Comparison of ENCODE assay signal across 8 cellular contexts in the genomic region with DNA sequence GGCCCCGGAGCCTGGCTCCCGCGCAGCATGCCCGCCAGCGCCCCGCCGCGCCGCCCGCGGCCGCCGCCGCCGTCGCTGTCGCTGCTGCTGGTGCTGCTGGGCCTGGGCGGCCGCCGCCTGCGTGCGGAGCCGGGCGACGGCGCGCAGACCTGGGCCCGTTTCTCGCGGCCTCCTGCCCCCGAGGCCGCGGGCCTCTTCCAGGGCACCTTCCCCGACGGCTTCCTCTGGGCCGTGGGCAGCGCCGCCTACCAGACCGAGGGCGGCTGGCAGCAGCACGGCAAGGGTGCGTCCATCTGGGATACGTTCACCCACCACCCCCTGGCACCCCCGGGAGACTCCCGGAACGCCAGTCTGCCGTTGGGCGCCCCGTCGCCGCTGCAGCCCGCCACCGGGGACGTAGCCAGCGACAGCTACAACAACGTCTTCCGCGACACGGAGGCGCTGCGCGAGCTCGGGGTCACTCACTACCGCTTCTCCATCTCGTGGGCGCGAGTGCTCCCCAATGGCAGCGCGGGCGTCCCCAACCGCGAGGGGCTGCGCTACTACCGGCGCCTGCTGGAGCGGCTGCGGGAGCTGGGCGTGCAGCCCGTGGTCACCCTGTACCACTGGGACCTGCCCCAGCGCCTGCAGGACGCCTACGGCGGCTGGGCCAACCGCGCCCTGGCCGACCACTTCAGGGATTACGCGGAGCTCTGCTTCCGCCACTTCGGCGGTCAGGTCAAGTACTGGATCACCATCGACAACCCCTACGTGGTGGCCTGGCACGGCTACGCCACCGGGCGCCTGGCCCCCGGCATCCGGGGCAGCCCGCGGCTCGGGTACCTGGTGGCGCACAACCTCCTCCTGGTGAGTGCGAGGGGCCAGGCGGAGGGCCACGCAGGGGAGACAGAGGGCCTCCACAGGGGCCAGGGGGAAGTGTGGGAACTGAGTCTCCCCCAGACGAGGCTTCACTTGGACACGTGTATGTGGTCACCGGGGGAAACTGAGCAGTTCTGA. TPM values are rescaled to one million over a fixed set of nuclear protein-coding genes. Genes with fewer than 3 reads are reported as not detected.
DNase-seq lines count a peak whose midpoint lies in the region; ATAC-seq and TF ChIP-seq lines count a peak whose summit lies in the region.

Gene KL (plus strand): TSS at position 10 of the 996 bp plus-strand sequence. CDS start 18 bp downstream, at position 28.

- peak; percentile 34 for ATAC-seq in HG03175 (IDR thresholded peaks at IDR 0.05; ENCODE audit: unreplicated experiment)
- no peak for ATAC-seq in GM21528 (IDR thresholded peaks at IDR 0.05; ENCODE audit: low FRiP score, unreplicated experiment)

- H3K4me3 Mint-ChIP-seq in activated naive CD8-positive, alpha-beta T cell treated with anti-CD3 and anti-CD28 coated beads for 36 hours: peak within 1 kb of the TSS; percentile 70

- TF ChIP-seq CTCF in sigmoid colon (IDR thresholded peaks at IDR 0.05): no peak

- H3K4me1 Mint-ChIP-seq in activated naive CD8-positive, alpha-beta T cell treated with anti-CD3 and anti-CD28 coated beads for 36 hours: peaks cover 13% of the 10 kb centered on the region

- no peaks in the 10 kb centered on the region for H3K9me3 Mint-ChIP-seq in activated naive CD8-positive, alpha-beta T cell treated with anti-CD3 and anti-CD28 coated beads for 36 hours

- H3K36me3 ChIP-seq in iPS DF 6.9 (ENCODE audit: control insufficient read depth, insufficient read depth, low read length): no peaks in the 10 kb centered on the region
- no peaks in the 10 kb centered on the region for H3K36me3 ChIP-seq in sigmoid colon

- peaks cover 78% of the 10 kb centered on the region for H3K27me3 Mint-ChIP-seq in activated naive CD8-positive, alpha-beta T cell treated with anti-CD3 and anti-CD28 coated beads for 36 hours

- DNase-seq in activated T-cell treated with anti-CD3 and anti-CD28 coated beads for 48 hours (ENCODE audit: low read depth) (peak; percentile 10), activated T-cell treated with anti-CD3 and anti-CD28 coated beads for 4 hours (no peak), iPS DF 6.9 (ENCODE audit: low read depth, low spot score) (no peak), sigmoid colon (peak; percentile 75)
- peak; percentile 27 for DNase-seq in activated naive CD8-positive, alpha-beta T cell treated with anti-CD3 and anti-CD28 coated beads for 36 hours
- DNase-seq in central memory CD4-positive, alpha-beta T cell: no peak

- no peak for TF ChIP-seq EP300 in sigmoid colon (IDR thresholded peaks at IDR 0.05)

- no peaks in the 10 kb centered on the region for H3K9me3 ChIP-seq in iPS DF 6.9 (ENCODE audit: control insufficient read depth, insufficient read depth, low read length)
- H3K9me3 ChIP-seq in sigmoid colon: no peaks in the 10 kb centered on the region

- no CpG with 5 or more reads among the region's 109 CpGs for WGBS in iPS DF 6.9 (ENCODE audit: insufficient coverage, insufficient read length)
- 3% methylated on average over 109 of the region's 109 CpGs for whole genome bisulfite sequencing in sigmoid colon, 2 donors

- no peak for TF ChIP-seq POLR2A in sigmoid colon (IDR thresholded peaks at IDR 0.05)

- no peaks in the 10 kb centered on the region for H3K36me3 Mint-ChIP-seq in activated naive CD8-positive, alpha-beta T cell treated with anti-CD3 and anti-CD28 coated beads for 36 hours

- H3K27me3 ChIP-seq in iPS DF 6.9 (ENCODE audit: control insufficient read depth, insufficient read depth, low read length) (peaks cover 23% of the 10 kb centered on the region), sigmoid colon (no peaks in the 10 kb centered on the region)

- peak within 1 kb of the TSS; percentile 22 for H3K27ac Mint-ChIP-seq in activated naive CD8-positive, alpha-beta T cell treated with anti-CD3 and anti-CD28 coated beads for 36 hours

- H3K4me3 ChIP-seq in iPS DF 6.9 (ENCODE audit: low read length): peak within 1 kb of the TSS; percentile 34; the same call in 1 of the 2 replicates
- H3K4me3 ChIP-seq in sigmoid colon: peak within 1 kb of the TSS; percentile 47 to 74 (median 62)

- H3K27ac ChIP-seq in iPS DF 6.9 (ENCODE audit: low read length) (no peak within 1 kb of the TSS), sigmoid colon (peak within 1 kb of the TSS; percentile 75 to 79 (median 77))

- intact Hi-C loops in sigmoid colon (cut with DNase I): loop anchor here (5.0 to 10.0 kb wide), 5 partner anchors 271 to 518 kb away; partner anchors contain the start of genes PDS5B and STARD13

- H3K4me1 ChIP-seq in iPS DF 6.9 (ENCODE audit: control insufficient read depth, insufficient read depth, low read length) (no peaks in the 10 kb centered on the region; the same call in 1 of the 2 replicates), sigmoid colon (peaks cover 0 to 21% (median 12%) of the 10 kb centered on the region in 4 donors)

RNA-seq across cellular contexts. Expression of gene KL, which starts in this region (rescaled TPM):
- total RNA-seq in activated naive CD8-positive, alpha-beta T cell treated with anti-CD3 and anti-CD28 coated beads for 36 hours: under 1 TPM; 0.50 to 0.72 TPM
- total RNA-seq in sigmoid colon: 1 to 10 TPM; 3.8 to 6.4 (median 5.7) TPM
- polyA plus RNA-seq in sigmoid colon: 1 to 10 TPM in 1 of 3 donors, under 1 TPM in 2; 0.23 to 1.2 (median 0.67) TPM

Comparison
In these comparisons a context has a peak if more than half of its experiments do, and no peak if none do; other contexts are left out.
1. DNase-seq: peak in activated T-cell treated with anti-CD3 and anti-CD28 coated beads for 48 hours (single experiment) and sigmoid colon (single experiment); none in activated T-cell treated with anti-CD3 and anti-CD28 coated beads for 4 hours (single experiment), iPS DF 6.9 (single experiment) and central memory CD4-positive, alpha-beta T cell (single experiment).
2. Peak in DNase-seq in activated naive CD8-positive, alpha-beta T cell treated with anti-CD3 and anti-CD28 coated beads for 36 hours; RNA of the gene not detected or under 1 TPM.